ENCODE assay signal across 20 cellular contexts in the genomic region with DNA sequence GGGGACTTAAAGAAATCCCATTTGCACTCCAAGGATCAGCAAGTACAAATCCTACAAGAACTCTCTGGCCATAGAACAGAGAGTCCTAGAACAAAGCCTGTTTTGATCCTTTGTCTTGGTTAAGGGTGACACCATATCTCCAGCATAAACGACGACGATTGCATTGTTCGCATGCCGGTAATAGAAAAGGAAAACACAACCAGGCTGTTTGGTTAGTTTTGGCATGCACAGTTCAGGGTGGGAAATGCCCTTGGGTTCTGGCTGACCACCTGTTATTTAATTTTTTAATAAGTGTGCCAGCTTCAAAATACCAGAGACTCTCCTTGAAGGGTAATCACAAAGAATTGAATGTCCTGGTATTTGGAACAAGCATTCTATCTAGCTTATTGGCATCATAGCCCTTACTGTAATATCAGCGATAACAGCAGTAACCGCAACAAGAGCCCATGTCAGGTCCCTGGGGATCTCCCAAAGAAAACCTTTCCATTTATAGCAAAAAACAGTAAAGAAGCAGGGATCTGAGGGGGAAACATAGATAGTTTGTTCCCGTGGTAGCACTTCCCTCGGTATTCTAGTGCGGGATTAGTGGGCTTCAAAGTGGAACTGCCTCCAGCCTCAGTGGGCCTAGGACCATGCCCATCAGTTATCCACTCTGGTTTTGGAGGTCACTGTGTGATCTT.
DNase-seq lines count a peak whose midpoint lies in the region; ATAC-seq and TF ChIP-seq lines count a peak whose summit lies in the region.
"Had no signal": no experiment of that assay in that cellular context is flagged by ENCODE, and none has a peak within 500 bp of the region (broad histone marks: within the 10 kb centered on the region; RNA-seq: fewer than 3 reads in every experiment).

No MANE protein-coding gene starts in this region.

- peak overlapping the region; percentile 86 for H3K14ac ChIP-seq in trophoblast cell (ENCODE audit: low read length)

- peaks cover 14% of the 10 kb centered on the region; the same call in 1 of the 2 replicates for H3F3A ChIP-seq in PC-9 (ENCODE audit: insufficient read depth, low read depth)

- H3K36me3 Mint-ChIP-seq in stimulated activated effector memory CD8-positive, alpha-beta T cell treated with anti-CD3 and anti-CD28 coated beads, Interleukin-12 subunit alpha, Interleukin-12 subunit beta, amount 100 ng/mL, for 72 hours, result no peaks in the 10 kb centered on the region
- H3K36me3 Mint-ChIP-seq: activated naive CD4-positive, alpha-beta T cell treated with anti-CD3 and anti-CD28 coated beads, Interleukin-2, amount 50 U/mL, for 72 hours; brain; immature natural killer cell had no signal

- POLR2A ChIA-PET in AG04450 (lab: Yijun Ruan, JAX), result interaction anchor here (2.6 kb wide), 1 partner anchor 39 kb away, joined by 11 read pairs; no protein-coding TSS in a partner anchor
- POLR2A ChIA-PET in PC-9 (lab: Charles Lee; ENCODE audit: unreplicated experiment), result no interaction called here

- H3K79me2 ChIP-seq in PC-9 (ENCODE audit: low read depth), result no peaks in the 10 kb centered on the region
- no peaks in the 10 kb centered on the region for H3K79me2 ChIP-seq in trophoblast cell (ENCODE audit: control insufficient read depth, insufficient read depth, low read length, poor library complexity)

- no peaks in the 10 kb centered on the region for H3K36me3 ChIP-seq in PC-9 (ENCODE audit: low read depth)
- no peaks in the 10 kb centered on the region for H3K36me3 ChIP-seq in esophagus squamous epithelium
- peaks cover 0 to 2% of the 10 kb centered on the region in 2 experiments for H3K36me3 ChIP-seq in trophoblast cell (ENCODE audit: control insufficient read depth in 1 of 2, insufficient read depth in 2 of 2, low read length in 2 of 2)

- no peak overlapping the region for H2AFZ ChIP-seq in PC-9
- no peak overlapping the region for H2AFZ ChIP-seq in trophoblast cell (ENCODE audit: insufficient read depth, low read length, poor library complexity)

- H3K9ac ChIP-seq in trophoblast cell (ENCODE audit: low read length), result no peak overlapping the region

- H2BK120ac ChIP-seq in trophoblast cell (ENCODE audit: insufficient read depth, low read length, poor library complexity), result peak overlapping the region; percentile 95

- CTCF ChIA-PET in AG04450 (lab: Charles Lee), result interaction anchor here (0.8 to 1.6 kb wide), 3 partner anchors 30 to 40 kb away, joined by 3 to 10 read pairs (median 4); no protein-coding TSS in a partner anchor
- CTCF ChIA-PET in PC-9 (lab: Charles Lee), result no interaction called here

- peak overlapping the region; percentile 72 for H2AK5ac ChIP-seq in trophoblast cell (ENCODE audit: low read length)

- WGBS in esophagus squamous epithelium, 2 donors, result 74 to 78% methylated on average over 10 of the region's 10 CpGs
- no CpG with 5 or more reads among the region's 10 CpGs for WGBS in trophoblast cell (ENCODE audit: extremely low coverage, insufficient coverage, insufficient read length)

- no peaks in the 10 kb centered on the region for H4K20me1 ChIP-seq in PC-9 (ENCODE audit: insufficient read depth)

- no peaks in the 10 kb centered on the region for H3K9me2 ChIP-seq in PC-9 (ENCODE audit: insufficient read depth)

- TF ChIP-seq CTCF in AG04450 (IDR thresholded peaks at IDR 0.05; ENCODE audit: low read depth, low read length) (no peak), PC-9 (conservative IDR thresholded peaks at IDR 0.05) (no peak), esophagus squamous epithelium (IDR thresholded peaks at IDR 0.05) (no peak), foreskin keratinocyte (conservative IDR thresholded peaks at IDR 0.05) (no peak)

- no peaks in the 10 kb centered on the region for H3K9me3 Mint-ChIP-seq in stimulated activated effector memory CD8-positive, alpha-beta T cell treated with anti-CD3 and anti-CD28 coated beads, Interleukin-12 subunit alpha, Interleukin-12 subunit beta, amount 100 ng/mL, for 72 hours
- H3K9me3 Mint-ChIP-seq: activated naive CD4-positive, alpha-beta T cell treated with anti-CD3 and anti-CD28 coated beads, Interleukin-2, amount 50 U/mL, for 72 hours; activated T-cell treated with anti-CD3 and anti-CD28 coated beads, Interleukin-2, amount 50 U/mL, for 72 hours; brain; immature natural killer cell had no signal

- peaks cover 21% of the 10 kb centered on the region for H3K79me1 ChIP-seq in trophoblast cell (ENCODE audit: low read length)

- H3K9me3 ChIP-seq in AG04450 (ENCODE audit: control insufficient read depth, insufficient read depth, low read length) (no peaks in the 10 kb centered on the region), PC-9 (ENCODE audit: insufficient read depth, low read depth) (no peaks in the 10 kb centered on the region), esophagus squamous epithelium (no peaks in the 10 kb centered on the region), trophoblast cell (ENCODE audit: insufficient read depth, low read depth, low read length) (no peaks in the 10 kb centered on the region)

- ATAC-seq in foreskin keratinocyte, result no peak
- ATAC-seq in stimulated activated effector memory CD8-positive, alpha-beta T cell treated with anti-CD3 and anti-CD28 coated beads, Interleukin-12 subunit alpha, Interleukin-12 subunit beta, amount 100 ng/mL, for 72 hours, result no peak
- ATAC-seq: activated CD8-positive, alpha-beta T cell treated with anti-CD3 and anti-CD28 coated beads, Interleukin-2, amount 10 ng/mL, durations not matched to agents 7 days and 5 days; activated naive CD4-positive, alpha-beta T cell treated with anti-CD3 and anti-CD28 coated beads, Interleukin-2, amount 50 U/mL, for 72 hours; activated T-cell treated with anti-CD3 and anti-CD28 coated beads, Interleukin-2, amount 50 U/mL, for 72 hours; Right ventricle myocardium inferior had no signal

- H3K27ac ChIP-seq in AG04450 (ENCODE audit: low read depth, low read length), result peak overlapping the region; percentile 96
- H3K27ac ChIP-seq in PC-9, result peak overlapping the region; percentile 61
- H3K27ac ChIP-seq in esophagus squamous epithelium, result peak overlapping the region in 3 of 4 donors; percentile 43 to 70 (median 47)
- H3K27ac ChIP-seq in trophoblast cell (ENCODE audit: low read depth, low read length), result peak overlapping the region; percentile 70
- H3K27ac ChIP-seq in foreskin keratinocyte, result no peak overlapping the region

- DNase-seq in AG04450 (ENCODE audit: low read depth, low spot score) (no peak), PC-9 (no peak), esophagus squamous epithelium (lab: John Stamatoyannopoulos, UW) (no peak), trophoblast cell (peak; percentile 46 to 86), NOMO-1 treated with DMSO at 0.1 percent for 48 hours (lab: John Stamatoyannopoulos, UW; ENCODE audit: unreplicated experiment) (no peak), foreskin keratinocyte (no peak)
- no peak for DNase-seq in activated naive CD4-positive, alpha-beta T cell treated with Interleukin-2 at 50 U/mL for 16 hours
- DNase-seq in stimulated activated effector memory CD8-positive, alpha-beta T cell treated with anti-CD3 and anti-CD28 coated beads, Interleukin-12 subunit alpha, Interleukin-12 subunit beta, amount 100 ng/mL, for 72 hours (ENCODE audit: low spot score in 2 of 2), result no peak
- DNase-seq: activated CD8-positive, alpha-beta T cell treated with anti-CD3 and anti-CD28 coated beads, Interleukin-2, amount 10 ng/mL, durations not matched to agents 7 days and 5 days; activated T-cell treated with anti-CD3 and anti-CD28 coated beads, Interleukin-2, amount 50 U/mL, for 72 hours; H7; head of caudate nucleus; immature natural killer cell; NCI-H1930; NCI-H446; stimulated activated naive CD4-positive, alpha-beta T cell treated with Interleukin-2 at 50 U/mL for 16 hours; T-helper 2 cell had no signal

- no peaks in the 10 kb centered on the region for H3K4me1 Mint-ChIP-seq in stimulated activated effector memory CD8-positive, alpha-beta T cell treated with anti-CD3 and anti-CD28 coated beads, Interleukin-12 subunit alpha, Interleukin-12 subunit beta, amount 100 ng/mL, for 72 hours
- H3K4me1 Mint-ChIP-seq: immature natural killer cell had no signal

- peak overlapping the region; percentile 11; the same call in 1 of the 2 replicates for H3K4me2 ChIP-seq in PC-9
- no peak overlapping the region for H3K4me2 ChIP-seq in trophoblast cell (ENCODE audit: low read length)

- H3K27me3 ChIP-seq in AG04450 (ENCODE audit: control insufficient read depth, insufficient read depth, low read length) (no peaks in the 10 kb centered on the region), PC-9 (ENCODE audit: insufficient read depth, low read depth) (no peaks in the 10 kb centered on the region), esophagus squamous epithelium (no peaks in the 10 kb centered on the region), trophoblast cell (ENCODE audit: insufficient read depth, low read length) (no peaks in the 10 kb centered on the region), foreskin keratinocyte (no peaks in the 10 kb centered on the region)

- H4K8ac ChIP-seq in trophoblast cell (ENCODE audit: low read depth, low read length), result peak overlapping the region; percentile 35

- H3K4me3 ChIP-seq in AG04450 (ENCODE audit: low read depth, low read length) (no peak overlapping the region), PC-9 (no peak overlapping the region), esophagus squamous epithelium (no peak overlapping the region), trophoblast cell (ENCODE audit: low read depth, low read length) (no peak overlapping the region)

- no peak overlapping the region for H4K12ac ChIP-seq in trophoblast cell (ENCODE audit: low read depth, low read length)

- H3K23ac ChIP-seq in trophoblast cell (ENCODE audit: low read length), result no peak overlapping the region

- intact Hi-C loops in PC-9 (cut with micrococcal nuclease; ENCODE audit: unreplicated experiment), result loop anchor here (1.0 kb wide), 4 partner anchors 16 to 36 kb away; no protein-coding TSS in a partner anchor
- intact Hi-C loops in esophagus squamous epithelium (cut with DNase I), result no loop called here

- peak overlapping the region; percentile 86 for H2BK5ac ChIP-seq in trophoblast cell (ENCODE audit: low read depth, low read length, poor library complexity)

- no peak overlapping the region for H3K18ac ChIP-seq in trophoblast cell (ENCODE audit: low read length)

- H4K91ac ChIP-seq in trophoblast cell (ENCODE audit: low read depth, low read length), result peak overlapping the region; percentile 45

- no peak overlapping the region for H3K4ac ChIP-seq in trophoblast cell (ENCODE audit: low read depth, low read length)

- TF ChIP-seq POLR2A in esophagus squamous epithelium (IDR thresholded peaks at IDR 0.05), result no peak

- H3K4me3 Mint-ChIP-seq in stimulated activated effector memory CD8-positive, alpha-beta T cell treated with anti-CD3 and anti-CD28 coated beads, Interleukin-12 subunit alpha, Interleukin-12 subunit beta, amount 100 ng/mL, for 72 hours, result no peak overlapping the region
- H3K4me3 Mint-ChIP-seq: activated CD8-positive, alpha-beta T cell treated with anti-CD3 and anti-CD28 coated beads, Interleukin-2, amount 10 ng/mL, durations not matched to agents 7 days and 5 days; activated T-cell treated with anti-CD3 and anti-CD28 coated beads, Interleukin-2, amount 50 U/mL, for 72 hours; brain; immature natural killer cell had no signal

- peak overlapping the region; percentile 95 for H2BK12ac ChIP-seq in trophoblast cell (ENCODE audit: low read length)

- no TSS peak for BruUV-seq in PC-9 (replicated peaks; lab: Mats Ljungman, UMichigan)

- no peak overlapping the region for H3K27ac Mint-ChIP-seq in stimulated activated effector memory CD8-positive, alpha-beta T cell treated with anti-CD3 and anti-CD28 coated beads, Interleukin-12 subunit alpha, Interleukin-12 subunit beta, amount 100 ng/mL, for 72 hours
- H3K27ac Mint-ChIP-seq: activated CD8-positive, alpha-beta T cell treated with anti-CD3 and anti-CD28 coated beads, Interleukin-2, amount 10 ng/mL, durations not matched to agents 7 days and 5 days; activated naive CD4-positive, alpha-beta T cell treated with anti-CD3 and anti-CD28 coated beads, Interleukin-2, amount 50 U/mL, for 72 hours; activated T-cell treated with anti-CD3 and anti-CD28 coated beads, Interleukin-2, amount 50 U/mL, for 72 hours; brain; immature natural killer cell had no signal

- H3K4me1 ChIP-seq in PC-9 (replicated peaks; ENCODE audit: insufficient read depth) (peaks cover 20% of the 10 kb centered on the region), esophagus squamous epithelium (peaks cover 0 to 29% (median 11%) of the 10 kb centered on the region in 3 donors), trophoblast cell (ENCODE audit: control insufficient read depth in 1 of 2, insufficient read depth in 2 of 2, low read length in 2 of 2) (peaks cover 6 to 16% of the 10 kb centered on the region in 2 experiments), foreskin keratinocyte (peaks cover 3% of the 10 kb centered on the region)

Comparison
In these comparisons a context has a peak if more than half of its experiments do, and no peak if none do; other contexts are left out.
1. DNase-seq: peak in trophoblast cell (2 of 2); none in AG04450 (single experiment), PC-9 (0 of 2), esophagus squamous epithelium (single experiment), activated naive CD4-positive, alpha-beta T cell treated with Interleukin-2 at 50 U/mL for 16 hours (single experiment), NOMO-1 treated with DMSO at 0.1 percent for 48 hours (single experiment), foreskin keratinocyte (0 of 2) and stimulated activated effector memory CD8-positive, alpha-beta T cell treated with anti-CD3 and anti-CD28 coated beads, Interleukin-12 subunit alpha, Interleukin-12 subunit beta, amount 100 ng/mL, for 72 hours (0 of 2).